In the genomic region with DNA sequence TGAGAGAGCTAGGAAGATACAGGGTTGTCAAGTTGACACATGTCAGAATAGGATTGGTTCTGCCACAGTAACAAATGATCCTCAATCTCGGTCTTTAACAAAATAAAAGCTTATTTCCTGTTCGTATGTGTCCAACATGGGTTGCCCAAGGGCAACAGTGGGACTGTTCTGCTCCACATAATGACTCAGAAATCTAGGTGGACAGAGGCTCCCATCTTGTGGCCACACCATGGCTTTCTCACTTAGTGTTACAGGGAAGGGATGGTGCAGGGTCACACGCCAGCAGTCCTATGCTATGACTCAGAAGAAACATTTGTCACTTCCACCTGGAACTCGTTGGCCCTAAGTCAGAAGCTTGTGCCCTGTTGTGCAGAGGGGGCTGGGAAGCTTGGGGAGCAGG, we compare ENCODE assay signal across 13 cellular contexts.
DNase-seq lines count a peak whose midpoint lies in the region; ATAC-seq and TF ChIP-seq lines count a peak whose summit lies in the region.
"Had no signal": no experiment of that assay in that cellular context is flagged by ENCODE, and none has a peak within 500 bp of the region (broad histone marks: within the 10 kb centered on the region; RNA-seq: fewer than 3 reads in every experiment).

No MANE protein-coding gene starts in this region.

- peak; percentile 23 for ATAC-seq in activated CD8-positive, alpha-beta memory T cell treated with anti-CD3 and anti-CD28 coated beads, Interleukin-2, amount 10 ng/mL, durations not matched to agents 7 days and 5 days
- peak; percentile 92 for ATAC-seq in esophagus mucosa
- peak; percentile 86 to 92 (median 91) for ATAC-seq in psoas muscle

- TF ChIP-seq EP300 in ovary (IDR thresholded peaks at IDR 0.05) = no peak

- intact Hi-C loops in psoas muscle (cut with DNase I) = loop anchor here in 1 of 2 donors (10.0 kb wide), 1 partner anchor 247 kb away; no protein-coding TSS in a partner anchor
- intact Hi-C loops in ovary (cut with DNase I) = no loop called here

- CTCF ChIA-PET in activated CD8-positive, alpha-beta memory T cell treated with anti-CD3 and anti-CD28 coated beads, Interleukin-2, amount 10 ng/mL, durations not matched to agents 7 days and 5 days (lab: Charles Lee) = interaction anchor here (1.8 kb wide), 1 partner anchor 246 kb away, joined by 4 read pairs; no protein-coding TSS in a partner anchor

- DNase-seq in activated CD8-positive, alpha-beta memory T cell treated with anti-CD3 and anti-CD28 coated beads, Interleukin-2, amount 10 ng/mL, durations not matched to agents 7 days and 5 days = no peak
- no peak for DNase-seq in activated CD8-positive, alpha-beta memory T cell treated with anti-CD3 and anti-CD28 coated beads, Interleukin-2, amount 50 U/mL, for 48 hours
- DNase-seq in psoas muscle (no peak), nucleus accumbens (lab: John Stamatoyannopoulos, UW) (no peak), ovary (no peak), mesothelial cell of epicardium (ENCODE audit: low spot score in 2 of 2, unreplicated experiment in 2 of 2) (no peak)
- DNase-seq: Kasumi-1, upper lobe of left lung had no signal

- no peak overlapping the region for H2AFZ ChIP-seq in OCI-LY3 (ENCODE audit: low read depth, low read length)
- H2AFZ ChIP-seq: parathyroid adenoma had no signal

- no peaks in the 10 kb centered on the region for H3K79me2 ChIP-seq in OCI-LY3 (ENCODE audit: low read length)

- H3K4me3 ChIP-seq in OCI-LY3 (ENCODE audit: low read length) (no peak overlapping the region), psoas muscle (no peak overlapping the region), ovary (no peak overlapping the region)
- H3K4me3 ChIP-seq: upper lobe of left lung had no signal

- WGBS in psoas muscle, 3 donors = 60 to 72% (median 62%) methylated on average over 4 of the region's 4 CpGs
- WGBS in ovary, 3 donors = 87 to 90% (median 89%) methylated on average over 4 of the region's 4 CpGs

- H3K9me3 ChIP-seq in OCI-LY3 (ENCODE audit: insufficient read depth, low read length) (no peaks in the 10 kb centered on the region), psoas muscle (no peaks in the 10 kb centered on the region), ovary (no peaks in the 10 kb centered on the region)
- H3K9me3 ChIP-seq: upper lobe of left lung had no signal

- H3K27me3 Mint-ChIP-seq in activated CD8-positive, alpha-beta memory T cell treated with anti-CD3 and anti-CD28 coated beads, Interleukin-2, amount 10 ng/mL, durations not matched to agents 7 days and 5 days = no peaks in the 10 kb centered on the region
- H3K27me3 Mint-ChIP-seq in mesothelial cell of epicardium (ENCODE audit: low read depth) = peaks cover 4% of the 10 kb centered on the region
- H3K27me3 Mint-ChIP-seq: B cell had no signal

- no peaks in the 10 kb centered on the region for H3K36me3 Mint-ChIP-seq in activated CD8-positive, alpha-beta memory T cell treated with anti-CD3 and anti-CD28 coated beads, Interleukin-2, amount 10 ng/mL, durations not matched to agents 7 days and 5 days
- H3K36me3 Mint-ChIP-seq in mesothelial cell of epicardium = no peaks in the 10 kb centered on the region

- peaks cover 3% of the 10 kb centered on the region; the same call in 1 of the 2 replicates for H4K20me1 ChIP-seq in OCI-LY3 (ENCODE audit: insufficient read depth, low read length)

- H3K36me3 ChIP-seq in OCI-LY3 (replicated peaks; ENCODE audit: low read depth, low read length) (no peaks in the 10 kb centered on the region), psoas muscle (ENCODE audit: insufficient read depth in 1 of 2, low read depth in 1 of 2) (no peaks in the 10 kb centered on the region), ovary (no peaks in the 10 kb centered on the region)
- H3K36me3 ChIP-seq: upper lobe of left lung had no signal

- peaks cover 3% of the 10 kb centered on the region for H3K4me1 Mint-ChIP-seq in activated CD8-positive, alpha-beta memory T cell treated with anti-CD3 and anti-CD28 coated beads, Interleukin-2, amount 10 ng/mL, durations not matched to agents 7 days and 5 days
- H3K4me1 Mint-ChIP-seq in mesothelial cell of epicardium = no peaks in the 10 kb centered on the region

- no peaks in the 10 kb centered on the region for H3K27me3 ChIP-seq in OCI-LY3 (ENCODE audit: low read depth, low read length)
- H3K27me3 ChIP-seq in psoas muscle (ENCODE audit: insufficient read depth in 3 of 3, low read length in 2 of 3) = no peaks in the 10 kb centered on the region
- no peaks in the 10 kb centered on the region for H3K27me3 ChIP-seq in ovary
- H3K27me3 ChIP-seq: upper lobe of left lung had no signal

- no peak for TF ChIP-seq POLR2A in ovary (IDR thresholded peaks at IDR 0.05)

- no peak overlapping the region for H3K9ac ChIP-seq in OCI-LY3 (ENCODE audit: low read length)
- H3K9ac ChIP-seq: parathyroid adenoma had no signal

- no peaks in the 10 kb centered on the region for H3K9me3 Mint-ChIP-seq in activated CD8-positive, alpha-beta memory T cell treated with anti-CD3 and anti-CD28 coated beads, Interleukin-2, amount 10 ng/mL, durations not matched to agents 7 days and 5 days (ENCODE audit: low read depth)
- H3K9me3 Mint-ChIP-seq in mesothelial cell of epicardium = no peaks in the 10 kb centered on the region
- H3K9me3 Mint-ChIP-seq: activated T-helper 2 cell treated with anti-CD3 and anti-CD28 coated beads, Interferon-gamma antibody, Interleukin-2, Interleukin-4, amounts not matched to agents 10 μg/mL and 5 μg/mL and 100 μg/mL, durations not matched to agents 14 hours and 24 hours and 36 hours had no signal

- H3K4me1 ChIP-seq in OCI-LY3 (ENCODE audit: low read length) = peaks cover 9% of the 10 kb centered on the region
- no peaks in the 10 kb centered on the region for H3K4me1 ChIP-seq in psoas muscle
- no peaks in the 10 kb centered on the region for H3K4me1 ChIP-seq in ovary (ENCODE audit: insufficient read depth)
- H3K4me1 ChIP-seq: parathyroid adenoma, upper lobe of left lung had no signal

- H3K27ac ChIP-seq in OCI-LY3 (ENCODE audit: low read length) (no peak overlapping the region), psoas muscle (no peak overlapping the region), ovary (no peak overlapping the region)
- H3K27ac ChIP-seq: parathyroid adenoma, upper lobe of left lung had no signal

- TF ChIP-seq CTCF in OCI-LY3 (IDR thresholded peaks at IDR 0.05; ENCODE audit: low read depth, low read length) (peak; percentile 20; the same call in 1 of the 2 replicates), psoas muscle (IDR thresholded peaks at IDR 0.05) (peak; percentile 17), ovary (IDR thresholded peaks at IDR 0.05) (no peak), mesothelial cell of epicardium (IDR thresholded peaks at IDR 0.05; ENCODE audit: unreplicated experiment) (no peak)

- H3K4me3 Mint-ChIP-seq in activated CD8-positive, alpha-beta memory T cell treated with anti-CD3 and anti-CD28 coated beads, Interleukin-2, amount 10 ng/mL, durations not matched to agents 7 days and 5 days = no peak overlapping the region
- no peak overlapping the region for H3K4me3 Mint-ChIP-seq in mesothelial cell of epicardium
- H3K4me3 Mint-ChIP-seq: B cell had no signal

- no peak overlapping the region for H3K27ac Mint-ChIP-seq in activated CD8-positive, alpha-beta memory T cell treated with anti-CD3 and anti-CD28 coated beads, Interleukin-2, amount 10 ng/mL, durations not matched to agents 7 days and 5 days
- no peak overlapping the region for H3K27ac Mint-ChIP-seq in mesothelial cell of epicardium
- H3K27ac Mint-ChIP-seq: activated T-helper 2 cell treated with anti-CD3 and anti-CD28 coated beads, Interferon-gamma antibody, Interleukin-2, Interleukin-4, amounts not matched to agents 10 μg/mL and 5 μg/mL and 100 μg/mL, durations not matched to agents 14 hours and 24 hours and 36 hours; B cell had no signal

- H3K4me2 ChIP-seq in OCI-LY3 (ENCODE audit: low read length) = no peak overlapping the region

Comparison
In these comparisons a context has a peak if more than half of its experiments do, and no peak if none do; other contexts are left out.
1. ATAC-seq: peak in every context shown above with its lines; median percentile 92 in esophagus mucosa; 91 in psoas muscle; 23 in activated CD8-positive, alpha-beta memory T cell treated with anti-CD3 and anti-CD28 coated beads, Interleukin-2, amount 10 ng/mL, durations not matched to agents 7 days and 5 days.
2. CTCF ChIP-seq: peak in OCI-LY3 (single experiment) and psoas muscle (single experiment); none in ovary (0 of 3) and mesothelial cell of epicardium (single experiment).